Comparison of ENCODE assay signal across 16 cellular contexts in the genomic region with DNA sequence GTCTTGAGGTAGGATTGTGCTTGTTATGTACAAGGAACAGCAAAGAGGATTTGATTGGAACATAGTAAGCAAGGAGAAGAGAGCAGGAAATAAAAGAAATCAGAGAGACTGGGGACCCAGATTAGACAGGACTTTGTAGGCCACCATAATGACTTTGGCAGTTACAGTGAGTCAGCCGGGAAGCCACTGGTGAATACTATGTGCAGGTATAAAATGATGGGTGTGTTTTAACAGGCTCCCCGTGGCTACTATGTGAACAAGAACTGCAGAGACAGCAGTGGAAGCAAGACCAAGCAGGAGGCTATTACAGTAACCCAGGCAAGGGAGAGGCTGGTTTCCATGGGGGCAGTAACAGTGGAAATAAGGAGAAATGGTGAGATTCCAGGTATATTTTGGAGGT.
"Had no signal": no experiment of that assay in that cellular context is flagged by ENCODE, and none has a peak within 500 bp of the region (broad histone marks: within the 10 kb centered on the region; RNA-seq: fewer than 3 reads in every experiment).

No MANE protein-coding gene starts in this region.

- H3K4me3 ChIP-seq: esophagus muscularis mucosa, left ventricle myocardium inferior, neural progenitor cell, tibial nerve had no signal

- H3K27ac Mint-ChIP-seq: activated CD8-positive, alpha-beta memory T cell treated with anti-CD3 and anti-CD28 coated beads, Interleukin-2, amount 10 ng/mL, durations not matched to agents 7 days and 5 days; activated naive CD4-positive, alpha-beta T cell treated with anti-CD3 and anti-CD28 coated beads, Interleukin-2, amount 10 ng/mL, durations not matched to agents 7 days and 5 days; neural progenitor cell had no signal

- ATAC-seq: activated CD8-positive, alpha-beta memory T cell treated with anti-CD3 and anti-CD28 coated beads, Interleukin-2, amount 10 ng/mL, durations not matched to agents 7 days and 5 days had no signal

- H3K4me1 ChIP-seq: neural progenitor cell, tibial nerve had no signal

- H3K27ac ChIP-seq: esophagus muscularis mucosa, left ventricle myocardium inferior, neural progenitor cell, parathyroid adenoma, tibial nerve had no signal

- H3K4me3 Mint-ChIP-seq: activated CD8-positive, alpha-beta memory T cell treated with anti-CD3 and anti-CD28 coated beads, Interleukin-2, amount 10 ng/mL, durations not matched to agents 7 days and 5 days; activated naive CD4-positive, alpha-beta T cell treated with anti-CD3 and anti-CD28 coated beads, Interleukin-2, amount 10 ng/mL, durations not matched to agents 7 days and 5 days; neural progenitor cell had no signal

- H3K27me3 Mint-ChIP-seq: activated CD8-positive, alpha-beta memory T cell treated with anti-CD3 and anti-CD28 coated beads, Interleukin-2, amount 10 ng/mL, durations not matched to agents 7 days and 5 days; activated naive CD4-positive, alpha-beta T cell treated with anti-CD3 and anti-CD28 coated beads, Interleukin-2, amount 10 ng/mL, durations not matched to agents 7 days and 5 days had no signal

- DNase-seq: activated CD4-positive, alpha-beta T cell treated with anti-CD3 and anti-CD28 coated beads, Interleukin-2, amount 50 U/mL, for 4 hours; activated CD8-positive, alpha-beta memory T cell treated with anti-CD3 and anti-CD28 coated beads, Interleukin-2, amount 10 ng/mL, durations not matched to agents 7 days and 5 days; activated naive CD4-positive, alpha-beta T cell treated with anti-CD3 and anti-CD28 coated beads, Interleukin-2, amount 10 ng/mL, durations not matched to agents 7 days and 5 days; central memory CD4-positive, alpha-beta T cell; cortex of kidney; effector memory CD4-positive, alpha-beta T cell; foreskin fibroblast; glutamatergic neuron; left ventricle myocardium inferior; retina; stimulated activated CD4-positive, alpha-beta T cell treated with anti-CD3 and anti-CD28 coated beads, Interleukin-4, amount 100 ng/mL, for 4 hours; T-helper 2 cell had no signal

- H3K4me1 Mint-ChIP-seq: activated naive CD4-positive, alpha-beta T cell treated with anti-CD3 and anti-CD28 coated beads, Interleukin-2, amount 10 ng/mL, durations not matched to agents 7 days and 5 days had no signal

- H3K36me3 ChIP-seq: neural progenitor cell had no signal

- H3K27me3 ChIP-seq: esophagus muscularis mucosa, neural progenitor cell, tibial nerve had no signal

- H3K9me3 ChIP-seq: esophagus muscularis mucosa, left ventricle myocardium inferior, tibial nerve had no signal

- H3K9me3 Mint-ChIP-seq: activated naive CD4-positive, alpha-beta T cell treated with anti-CD3 and anti-CD28 coated beads, Interleukin-2, amount 10 ng/mL, durations not matched to agents 7 days and 5 days; neural progenitor cell had no signal
